8 cellular contexts compared by ENCODE assay signal in genomic region chr9:92671323-92671722, GRCh38. TPM values are rescaled to one million over a fixed set of nuclear protein-coding genes. Genes with fewer than 3 reads are reported as not detected.
DNase-seq lines count a peak whose midpoint lies in the region; FAIRE-seq and TF ChIP-seq lines count a peak whose summit lies in the region.

No MANE protein-coding gene starts in this region.

- no peak for FAIRE-seq in frontal cortex (lab: Jason Lieb, UNC)

- DNase-seq in GM06990 (ENCODE audit: extremely low read depth, insufficient read length) = no peak
- DNase-seq in NCI-H69 (lab: John Stamatoyannopoulos, UW) = peak; percentile 48
- no peak for DNase-seq in chondrocyte (ENCODE audit: low spot score)
- peak; percentile 86 for DNase-seq in mesenchymal stem cell
- no peak for DNase-seq in pons (ENCODE audit: low spot score)
- DNase-seq in NOMO-1 (lab: John Stamatoyannopoulos, UW; ENCODE audit: unreplicated experiment in 2 of 2) = no peak
- DNase-seq in SKM-1 treated with dmso at 0.1 percent for 144 hours (lab: John Stamatoyannopoulos, UW; ENCODE audit: unreplicated experiment) = no peak
- DNase-seq in frontal cortex (ENCODE audit: low spot score in 2 of 2) = no peak

- no peaks in the 10 kb centered on the region for H3K9me3 Mint-ChIP-seq in chondrocyte (ENCODE audit: low read depth)

- peaks cover 6% of the 10 kb centered on the region for H3K36me3 Mint-ChIP-seq in chondrocyte (ENCODE audit: low read depth)

- H3K9ac ChIP-seq in mesenchymal stem cell (ENCODE audit: low read length) = peak overlapping the region; percentile 98

- H2AK5ac ChIP-seq in mesenchymal stem cell (ENCODE audit: low read length, severe bottlenecking) = no peak overlapping the region

- H3K79me1 ChIP-seq in mesenchymal stem cell (replicated peaks; ENCODE audit: low read length, poor library complexity, severe bottlenecking) = peaks cover 10% of the 10 kb centered on the region

- TF ChIP-seq CTCF in GM06990 (IDR thresholded peaks at IDR 0.05; ENCODE audit: insufficient read depth, low read length, poor library complexity, severe bottlenecking) (no peak), chondrocyte (IDR thresholded peaks at IDR 0.05) (no peak)

- H3K27ac Mint-ChIP-seq in chondrocyte (ENCODE audit: unreplicated experiment) = peak overlapping the region; percentile 79

- no peak overlapping the region for H2BK15ac ChIP-seq in mesenchymal stem cell (ENCODE audit: low read depth, poor library complexity, severe bottlenecking)

- peak overlapping the region; percentile 45 for H4K8ac ChIP-seq in mesenchymal stem cell (ENCODE audit: low read length)

- H3K4me3 Mint-ChIP-seq in chondrocyte (ENCODE audit: unreplicated experiment) = peak overlapping the region; percentile 90

- peaks cover 19% of the 10 kb centered on the region for H3K4me1 ChIP-seq in mesenchymal stem cell (ENCODE audit: control insufficient read depth, insufficient read depth, low read depth, low read length)

- H3K4me3 ChIP-seq in GM06990 (replicated peaks; ENCODE audit: low read depth, low read length) = peak overlapping the region; percentile 99
- peak overlapping the region in 1 of 2 experiments; percentile 93 for H3K4me3 ChIP-seq in mesenchymal stem cell (ENCODE audit: insufficient read depth in 1 of 2, low read depth in 1 of 2, low read length in 2 of 2)

- H3K14ac ChIP-seq in mesenchymal stem cell (ENCODE audit: low read length in 2 of 2) = no peak overlapping the region

- H3K27me3 Mint-ChIP-seq in chondrocyte (ENCODE audit: low read depth) = no peaks in the 10 kb centered on the region

- H2AFZ ChIP-seq in mesenchymal stem cell (ENCODE audit: low read depth, low read length) = no peak overlapping the region

- H3K27ac ChIP-seq in mesenchymal stem cell (ENCODE audit: low read length, poor library complexity, severe bottlenecking) = peak overlapping the region; percentile 36

- H3K23ac ChIP-seq in mesenchymal stem cell (ENCODE audit: low read length in 2 of 2) = no peak overlapping the region

- no peak overlapping the region for H3K4ac ChIP-seq in mesenchymal stem cell (ENCODE audit: low read depth in 1 of 2, low read length in 2 of 2)

- no peak overlapping the region for H2BK5ac ChIP-seq in mesenchymal stem cell (ENCODE audit: low read depth, low read length, poor library complexity, severe bottlenecking)

- no peak overlapping the region for H3K4me2 ChIP-seq in mesenchymal stem cell (ENCODE audit: low read length, poor library complexity, severe bottlenecking)

- no peak overlapping the region for H2BK12ac ChIP-seq in mesenchymal stem cell (ENCODE audit: low read length in 2 of 2)

- H3K36me3 ChIP-seq in GM06990 (ENCODE audit: control insufficient read depth, insufficient read depth, low read length) (peaks cover 7% of the 10 kb centered on the region), mesenchymal stem cell (ENCODE audit: control insufficient read depth in 1 of 2, insufficient read depth in 2 of 2, low read depth in 1 of 2, low read length in 2 of 2) (peaks cover 10 to 12% of the 10 kb centered on the region in 2 experiments)

- H2BK120ac ChIP-seq in mesenchymal stem cell (ENCODE audit: low read depth, low read length) = peak overlapping the region; percentile 35

- H4K91ac ChIP-seq in mesenchymal stem cell (ENCODE audit: low read length) = no peak overlapping the region

- H3K9me3 ChIP-seq in mesenchymal stem cell (ENCODE audit: control insufficient read depth, low read length) = no peaks in the 10 kb centered on the region

- H3K27me3 ChIP-seq in GM06990 (replicated peaks; ENCODE audit: control insufficient read depth, insufficient read depth, low read length) (no peaks in the 10 kb centered on the region), mesenchymal stem cell (ENCODE audit: control insufficient read depth in 1 of 2, insufficient read depth in 1 of 2, low read length in 2 of 2) (no peaks in the 10 kb centered on the region)

- no peak overlapping the region for H3K18ac ChIP-seq in mesenchymal stem cell (ENCODE audit: low read depth in 1 of 2, low read length in 2 of 2)

- peaks cover 38% of the 10 kb centered on the region for H3K4me1 Mint-ChIP-seq in chondrocyte (ENCODE audit: low read depth)

- 71% methylated on average over 4 of the region's 4 CpGs for WGBS in mesenchymal stem cell

RNA-seq across cellular contexts. Expression of gene IPPK, which starts 1.4 kb away (rescaled TPM):
- total RNA-seq in chondrocyte (8.7 to 9.3 TPM (median 8.9 TPM) in 3 replicates), frontal cortex (13.5 TPM)
- 4.5 TPM for polyA plus RNA-seq in mesenchymal stem cell (2013, experiment 1 of 2)
- 4.7 TPM for polyA plus RNA-seq in mesenchymal stem cell (2013, experiment 2 of 2)

Comparison
In these comparisons a context has a peak if more than half of its experiments do, and no peak if none do; other contexts are left out.
1. DNase-seq: peak in NCI-H69 (single experiment) and mesenchymal stem cell (single experiment); none in GM06990 (single experiment), chondrocyte (single experiment), pons (single experiment), NOMO-1 (0 of 2), SKM-1 treated with dmso at 0.1 percent for 144 hours (single experiment) and frontal cortex (0 of 2).